Comparison of ENCODE assay signal across 1 cellular context in genomic region chr11:130478204-130478701, GRCh38.
TF ChIP-seq lines count a peak whose summit lies in the region.

No MANE protein-coding gene starts in this region.

TF ChIP-seq in IMR-90, 13 proteins besides CTCF, POLR2A, EP300 and RAD21:
- TF ChIP-seq ELK1 (IDR thresholded peaks at IDR 0.05; ENCODE audit: borderline replicate concordance, low read depth, low read length) (no peak), MAFK (IDR thresholded peaks at IDR 0.05; ENCODE audit: low read depth, low read length) (peak; percentile 8; the same call in 1 of the 2 replicates), BHLHE40 (IDR thresholded peaks at IDR 0.05; ENCODE audit: low read depth, low read length) (peak; percentile 98), MXI1 (IDR thresholded peaks at IDR 0.05; ENCODE audit: borderline replicate concordance, low read depth, low read length) (peak; percentile 36; the same call in 1 of the 2 replicates), FOS (IDR thresholded peaks at IDR 0.05; ENCODE audit: low read depth, low read length) (peak; percentile 90), MAZ (IDR thresholded peaks at IDR 0.05; ENCODE audit: borderline replicate concordance, low read depth, low read length) (peak; percentile 87), CEBPB (IDR thresholded peaks at IDR 0.05; ENCODE audit: low read depth, low read length) (peak; percentile 69; the same call in 1 of the 2 replicates), NFE2L2 (IDR thresholded peaks at IDR 0.05; ENCODE audit: low read depth, low read length) (peak; percentile 5; the same call in 1 of the 2 replicates), SMC3 (IDR thresholded peaks at IDR 0.05; ENCODE audit: low read depth, low read length) (peak; percentile 11; the same call in 1 of the 2 replicates), RFX5 (IDR thresholded peaks at IDR 0.05; ENCODE audit: low read depth, low read length) (no peak), CHD1 (IDR thresholded peaks at IDR 0.05; ENCODE audit: low read depth, low read length) (no peak), RCOR1 (IDR thresholded peaks at IDR 0.05; ENCODE audit: insufficient replicate concordance, low read length) (no peak), USF2 (IDR thresholded peaks at IDR 0.05; ENCODE audit: low read depth, low read length) (no peak)
